1 cellular context compared by ENCODE assay signal in the genomic region with DNA sequence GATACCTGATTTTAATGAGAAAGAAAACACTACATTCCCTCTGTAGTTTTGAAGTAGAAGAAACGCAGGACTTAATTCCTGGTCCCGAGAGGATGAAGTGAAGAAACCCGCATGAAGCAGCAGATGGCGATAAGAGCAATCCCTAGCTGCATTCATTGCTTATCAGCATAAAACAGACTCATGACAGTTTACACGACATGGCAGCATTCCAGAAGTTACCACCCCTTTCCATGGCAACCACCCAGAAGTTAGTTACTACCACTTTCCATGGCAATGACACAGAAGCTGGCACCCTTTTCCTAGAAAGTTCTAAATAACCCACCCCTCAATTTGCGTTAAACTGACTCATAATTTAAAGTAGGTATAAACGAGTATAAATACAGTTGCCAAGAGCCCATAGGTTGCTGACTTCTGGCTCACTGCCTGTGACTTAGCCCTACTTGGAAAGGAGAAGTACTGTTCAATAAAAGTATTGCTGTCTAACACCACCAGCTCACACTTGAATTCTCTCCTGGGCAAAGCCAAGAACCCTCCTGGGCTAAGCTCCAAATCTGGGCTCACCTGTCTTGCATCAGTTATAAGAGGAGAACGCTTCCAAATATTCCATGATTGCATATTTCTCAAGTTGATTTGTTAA.
TF ChIP-seq lines count a peak whose summit lies in the region.

No MANE protein-coding gene starts in this region.

TF ChIP-seq in K562, 482 proteins besides CTCF, POLR2A, EP300 and RAD21 (continued from another document and continues in another):
- TF ChIP-seq, protein P1, sequence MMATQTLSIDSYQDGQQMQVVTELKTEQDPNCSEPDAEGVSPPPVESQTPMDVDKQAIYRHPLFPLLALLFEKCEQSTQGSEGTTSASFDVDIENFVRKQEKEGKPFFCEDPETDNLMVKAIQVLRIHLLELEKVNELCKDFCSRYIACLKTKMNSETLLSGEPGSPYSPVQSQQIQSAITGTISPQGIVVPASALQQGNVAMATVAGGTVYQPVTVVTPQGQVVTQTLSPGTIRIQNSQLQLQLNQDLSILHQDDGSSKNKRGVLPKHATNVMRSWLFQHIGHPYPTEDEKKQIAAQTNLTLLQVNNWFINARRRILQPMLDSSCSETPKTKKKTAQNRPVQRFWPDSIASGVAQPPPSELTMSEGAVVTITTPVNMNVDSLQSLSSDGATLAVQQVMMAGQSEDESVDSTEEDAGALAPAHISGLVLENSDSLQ (IDR thresholded peaks at IDR 0.05) = peak; percentile 43; the same call in 1 of the 2 replicates
- TF ChIP-seq NCOR1 (IDR thresholded peaks at IDR 0.05) = peak; percentile 86
- TF ChIP-seq ATF1 (CRISPR knock-in tag; IDR thresholded peaks at IDR 0.05) = no peak
- peak; percentile 67 for TF ChIP-seq ATF1 (tag; IDR thresholded peaks at IDR 0.05)
- TF ChIP-seq, protein P2, sequence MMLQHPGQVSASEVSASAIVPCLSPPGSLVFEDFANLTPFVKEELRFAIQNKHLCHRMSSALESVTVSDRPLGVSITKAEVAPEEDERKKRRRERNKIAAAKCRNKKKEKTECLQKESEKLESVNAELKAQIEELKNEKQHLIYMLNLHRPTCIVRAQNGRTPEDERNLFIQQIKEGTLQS (IDR thresholded peaks at IDR 0.05) = peak; percentile 21; the same call in 1 of the 2 replicates
- TF ChIP-seq, protein P2 (CRISPR knock-in tag; conservative IDR thresholded peaks at IDR 0.05) = no peak
- peak; percentile 99 for TF ChIP-seq NFIC (IDR thresholded peaks at IDR 0.05)
- TF ChIP-seq MEIS2 (IDR thresholded peaks at IDR 0.05; ENCODE audit: partially characterized antibody) = peak; percentile 70
- peak; percentile 51; the same call in 1 of the 2 replicates for TF ChIP-seq ATF7 (IDR thresholded peaks at IDR 0.05)
- TF ChIP-seq, protein P3, sequence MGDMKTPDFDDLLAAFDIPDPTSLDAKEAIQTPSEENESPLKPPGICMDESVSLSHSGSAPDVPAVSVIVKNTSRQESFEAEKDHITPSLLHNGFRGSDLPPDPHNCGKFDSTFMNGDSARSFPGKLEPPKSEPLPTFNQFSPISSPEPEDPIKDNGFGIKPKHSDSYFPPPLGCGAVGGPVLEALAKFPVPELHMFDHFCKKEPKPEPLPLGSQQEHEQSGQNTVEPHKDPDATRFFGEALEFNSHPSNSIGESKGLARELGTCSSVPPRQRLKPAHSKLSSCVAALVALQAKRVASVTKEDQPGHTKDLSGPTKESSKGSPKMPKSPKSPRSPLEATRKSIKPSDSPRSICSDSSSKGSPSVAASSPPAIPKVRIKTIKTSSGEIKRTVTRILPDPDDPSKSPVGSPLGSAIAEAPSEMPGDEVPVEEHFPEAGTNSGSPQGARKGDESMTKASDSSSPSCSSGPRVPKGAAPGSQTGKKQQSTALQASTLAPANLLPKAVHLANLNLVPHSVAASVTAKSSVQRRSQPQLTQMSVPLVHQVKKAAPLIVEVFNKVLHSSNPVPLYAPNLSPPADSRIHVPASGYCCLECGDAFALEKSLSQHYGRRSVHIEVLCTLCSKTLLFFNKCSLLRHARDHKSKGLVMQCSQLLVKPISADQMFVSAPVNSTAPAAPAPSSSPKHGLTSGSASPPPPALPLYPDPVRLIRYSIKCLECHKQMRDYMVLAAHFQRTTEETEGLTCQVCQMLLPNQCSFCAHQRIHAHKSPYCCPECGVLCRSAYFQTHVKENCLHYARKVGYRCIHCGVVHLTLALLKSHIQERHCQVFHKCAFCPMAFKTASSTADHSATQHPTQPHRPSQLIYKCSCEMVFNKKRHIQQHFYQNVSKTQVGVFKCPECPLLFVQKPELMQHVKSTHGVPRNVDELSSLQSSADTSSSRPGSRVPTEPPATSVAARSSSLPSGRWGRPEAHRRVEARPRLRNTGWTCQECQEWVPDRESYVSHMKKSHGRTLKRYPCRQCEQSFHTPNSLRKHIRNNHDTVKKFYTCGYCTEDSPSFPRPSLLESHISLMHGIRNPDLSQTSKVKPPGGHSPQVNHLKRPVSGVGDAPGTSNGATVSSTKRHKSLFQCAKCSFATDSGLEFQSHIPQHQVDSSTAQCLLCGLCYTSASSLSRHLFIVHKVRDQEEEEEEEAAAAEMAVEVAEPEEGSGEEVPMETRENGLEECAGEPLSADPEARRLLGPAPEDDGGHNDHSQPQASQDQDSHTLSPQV (IDR thresholded peaks at IDR 0.05) = 0 out of 2 replicates have a peak, but pooled peaks have one; percentile 21
- 0 out of 2 replicates have a peak, but pooled peaks have one; percentile 16 for TF ChIP-seq SMAD3 (CRISPR knock-in tag; conservative IDR thresholded peaks at IDR 0.05)
- peak; percentile 73; the same call in 1 of the 2 replicates for TF ChIP-seq ZBED1 (IDR thresholded peaks at IDR 0.05)
- TF ChIP-seq, protein P4, sequence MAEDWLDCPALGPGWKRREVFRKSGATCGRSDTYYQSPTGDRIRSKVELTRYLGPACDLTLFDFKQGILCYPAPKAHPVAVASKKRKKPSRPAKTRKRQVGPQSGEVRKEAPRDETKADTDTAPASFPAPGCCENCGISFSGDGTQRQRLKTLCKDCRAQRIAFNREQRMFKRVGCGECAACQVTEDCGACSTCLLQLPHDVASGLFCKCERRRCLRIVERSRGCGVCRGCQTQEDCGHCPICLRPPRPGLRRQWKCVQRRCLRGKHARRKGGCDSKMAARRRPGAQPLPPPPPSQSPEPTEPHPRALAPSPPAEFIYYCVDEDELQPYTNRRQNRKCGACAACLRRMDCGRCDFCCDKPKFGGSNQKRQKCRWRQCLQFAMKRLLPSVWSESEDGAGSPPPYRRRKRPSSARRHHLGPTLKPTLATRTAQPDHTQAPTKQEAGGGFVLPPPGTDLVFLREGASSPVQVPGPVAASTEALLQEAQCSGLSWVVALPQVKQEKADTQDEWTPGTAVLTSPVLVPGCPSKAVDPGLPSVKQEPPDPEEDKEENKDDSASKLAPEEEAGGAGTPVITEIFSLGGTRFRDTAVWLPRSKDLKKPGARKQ (CRISPR knock-in tag; IDR thresholded peaks at IDR 0.05) = no peak
- TF ChIP-seq RBM25 (IDR thresholded peaks at IDR 0.05; ENCODE audit: low read depth, low read length, severe bottlenecking) = no peak
- peak; percentile 89 for TF ChIP-seq CBFA2T2 (conservative IDR thresholded peaks at IDR 0.05)
- TF ChIP-seq MTA2 (IDR thresholded peaks at IDR 0.05; ENCODE audit: low read depth) = peak; percentile 91
- 0 out of 2 replicates have a peak, but pooled peaks have one; percentile 2 for TF ChIP-seq NFIX (CRISPR knock-in tag; IDR thresholded peaks at IDR 0.05; ENCODE audit: low read depth)
- TF ChIP-seq, protein P5, sequence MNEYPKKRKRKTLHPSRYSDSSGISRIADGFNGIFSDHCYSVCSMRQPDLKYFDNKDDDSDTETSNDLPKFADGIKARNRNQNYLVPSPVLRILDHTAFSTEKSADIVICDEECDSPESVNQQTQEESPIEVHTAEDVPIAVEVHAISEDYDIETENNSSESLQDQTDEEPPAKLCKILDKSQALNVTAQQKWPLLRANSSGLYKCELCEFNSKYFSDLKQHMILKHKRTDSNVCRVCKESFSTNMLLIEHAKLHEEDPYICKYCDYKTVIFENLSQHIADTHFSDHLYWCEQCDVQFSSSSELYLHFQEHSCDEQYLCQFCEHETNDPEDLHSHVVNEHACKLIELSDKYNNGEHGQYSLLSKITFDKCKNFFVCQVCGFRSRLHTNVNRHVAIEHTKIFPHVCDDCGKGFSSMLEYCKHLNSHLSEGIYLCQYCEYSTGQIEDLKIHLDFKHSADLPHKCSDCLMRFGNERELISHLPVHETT (CRISPR knock-in tag; conservative IDR thresholded peaks at IDR 0.05 in 1 of 2, IDR thresholded peaks at IDR 0.05 in 1 of 2) = 0 out of 4 replicates have a peak, but pooled peaks of 1 of the 2 experiments have one; percentile 23
- peak; percentile 89 for TF ChIP-seq RFX1 (IDR thresholded peaks at IDR 0.05)
- peak; percentile 58; the same call in 1 of the 2 replicates for TF ChIP-seq CXXC5 (CRISPR knock-in tag; IDR thresholded peaks at IDR 0.05)
- TF ChIP-seq, protein P6, sequence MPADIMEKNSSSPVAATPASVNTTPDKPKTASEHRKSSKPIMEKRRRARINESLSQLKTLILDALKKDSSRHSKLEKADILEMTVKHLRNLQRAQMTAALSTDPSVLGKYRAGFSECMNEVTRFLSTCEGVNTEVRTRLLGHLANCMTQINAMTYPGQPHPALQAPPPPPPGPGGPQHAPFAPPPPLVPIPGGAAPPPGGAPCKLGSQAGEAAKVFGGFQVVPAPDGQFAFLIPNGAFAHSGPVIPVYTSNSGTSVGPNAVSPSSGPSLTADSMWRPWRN (IDR thresholded peaks at IDR 0.05; ENCODE audit: low read depth) = peak; percentile 30; the same call in 1 of the 2 replicates
- TF ChIP-seq MTA3 (IDR thresholded peaks at IDR 0.05; ENCODE audit: borderline replicate concordance) = peak; percentile 34; the same call in 1 of the 2 replicates
- TF ChIP-seq, protein P7, sequence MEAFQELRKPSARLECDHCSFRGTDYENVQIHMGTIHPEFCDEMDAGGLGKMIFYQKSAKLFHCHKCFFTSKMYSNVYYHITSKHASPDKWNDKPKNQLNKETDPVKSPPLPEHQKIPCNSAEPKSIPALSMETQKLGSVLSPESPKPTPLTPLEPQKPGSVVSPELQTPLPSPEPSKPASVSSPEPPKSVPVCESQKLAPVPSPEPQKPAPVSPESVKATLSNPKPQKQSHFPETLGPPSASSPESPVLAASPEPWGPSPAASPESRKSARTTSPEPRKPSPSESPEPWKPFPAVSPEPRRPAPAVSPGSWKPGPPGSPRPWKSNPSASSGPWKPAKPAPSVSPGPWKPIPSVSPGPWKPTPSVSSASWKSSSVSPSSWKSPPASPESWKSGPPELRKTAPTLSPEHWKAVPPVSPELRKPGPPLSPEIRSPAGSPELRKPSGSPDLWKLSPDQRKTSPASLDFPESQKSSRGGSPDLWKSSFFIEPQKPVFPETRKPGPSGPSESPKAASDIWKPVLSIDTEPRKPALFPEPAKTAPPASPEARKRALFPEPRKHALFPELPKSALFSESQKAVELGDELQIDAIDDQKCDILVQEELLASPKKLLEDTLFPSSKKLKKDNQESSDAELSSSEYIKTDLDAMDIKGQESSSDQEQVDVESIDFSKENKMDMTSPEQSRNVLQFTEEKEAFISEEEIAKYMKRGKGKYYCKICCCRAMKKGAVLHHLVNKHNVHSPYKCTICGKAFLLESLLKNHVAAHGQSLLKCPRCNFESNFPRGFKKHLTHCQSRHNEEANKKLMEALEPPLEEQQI (IDR thresholded peaks at IDR 0.05) = peak; percentile 62; the same call in 1 of the 2 replicates
- TF ChIP-seq POLR2AphosphoS5 (IDR thresholded peaks at IDR 0.05; ENCODE audit: control insufficient read depth, insufficient read depth, low read depth, low read length) = peak; percentile 89
- TF ChIP-seq ZNF24 (IDR thresholded peaks at IDR 0.05) = peak; percentile 59; the same call in 1 of the 2 replicates
- TF ChIP-seq ZNF316 (IDR thresholded peaks at IDR 0.05) = peak; percentile 77
- TF ChIP-seq C11orf30 (IDR thresholded peaks at IDR 0.05; ENCODE audit: low read depth) = peak; percentile 63
- no peak for TF ChIP-seq ZNF174 (CRISPR knock-in tag; IDR thresholded peaks at IDR 0.05)
- TF ChIP-seq, protein P8, sequence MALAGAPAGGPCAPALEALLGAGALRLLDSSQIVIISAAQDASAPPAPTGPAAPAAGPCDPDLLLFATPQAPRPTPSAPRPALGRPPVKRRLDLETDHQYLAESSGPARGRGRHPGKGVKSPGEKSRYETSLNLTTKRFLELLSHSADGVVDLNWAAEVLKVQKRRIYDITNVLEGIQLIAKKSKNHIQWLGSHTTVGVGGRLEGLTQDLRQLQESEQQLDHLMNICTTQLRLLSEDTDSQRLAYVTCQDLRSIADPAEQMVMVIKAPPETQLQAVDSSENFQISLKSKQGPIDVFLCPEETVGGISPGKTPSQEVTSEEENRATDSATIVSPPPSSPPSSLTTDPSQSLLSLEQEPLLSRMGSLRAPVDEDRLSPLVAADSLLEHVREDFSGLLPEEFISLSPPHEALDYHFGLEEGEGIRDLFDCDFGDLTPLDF (CRISPR knock-in tag; IDR thresholded peaks at IDR 0.05) = no peak
- no peak for TF ChIP-seq ZNF436 (CRISPR knock-in tag; IDR thresholded peaks at IDR 0.05)
- peak; percentile 37 for TF ChIP-seq NEUROD1 (IDR thresholded peaks at IDR 0.05; ENCODE audit: borderline replicate concordance, low read depth, low read length, partially characterized antibody)
- TF ChIP-seq, protein P9, sequence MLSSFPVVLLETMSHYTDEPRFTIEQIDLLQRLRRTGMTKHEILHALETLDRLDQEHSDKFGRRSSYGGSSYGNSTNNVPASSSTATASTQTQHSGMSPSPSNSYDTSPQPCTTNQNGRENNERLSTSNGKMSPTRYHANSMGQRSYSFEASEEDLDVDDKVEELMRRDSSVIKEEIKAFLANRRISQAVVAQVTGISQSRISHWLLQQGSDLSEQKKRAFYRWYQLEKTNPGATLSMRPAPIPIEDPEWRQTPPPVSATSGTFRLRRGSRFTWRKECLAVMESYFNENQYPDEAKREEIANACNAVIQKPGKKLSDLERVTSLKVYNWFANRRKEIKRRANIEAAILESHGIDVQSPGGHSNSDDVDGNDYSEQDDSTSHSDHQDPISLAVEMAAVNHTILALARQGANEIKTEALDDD (IDR thresholded peaks at IDR 0.05) = peak; percentile 63
- TF ChIP-seq, protein P10, sequence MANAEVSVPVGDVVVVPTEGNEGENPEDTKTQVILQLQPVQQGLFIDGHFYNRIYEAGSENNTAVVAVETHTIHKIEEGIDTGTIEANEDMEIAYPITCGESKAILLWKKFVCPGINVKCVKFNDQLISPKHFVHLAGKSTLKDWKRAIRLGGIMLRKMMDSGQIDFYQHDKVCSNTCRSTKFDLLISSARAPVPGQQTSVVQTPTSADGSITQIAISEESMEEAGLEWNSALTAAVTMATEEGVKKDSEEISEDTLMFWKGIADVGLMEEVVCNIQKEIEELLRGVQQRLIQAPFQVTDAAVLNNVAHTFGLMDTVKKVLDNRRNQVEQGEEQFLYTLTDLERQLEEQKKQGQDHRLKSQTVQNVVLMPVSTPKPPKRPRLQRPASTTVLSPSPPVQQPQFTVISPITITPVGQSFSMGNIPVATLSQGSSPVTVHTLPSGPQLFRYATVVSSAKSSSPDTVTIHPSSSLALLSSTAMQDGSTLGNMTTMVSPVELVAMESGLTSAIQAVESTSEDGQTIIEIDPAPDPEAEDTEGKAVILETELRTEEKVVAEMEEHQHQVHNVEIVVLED (CRISPR knock-in tag; IDR thresholded peaks at IDR 0.05) = no peak
- TF ChIP-seq TRIM24 (IDR thresholded peaks at IDR 0.05) = peak; percentile 58 to 75; a peak in 3 of 4 replicates
- TF ChIP-seq, protein P11, sequence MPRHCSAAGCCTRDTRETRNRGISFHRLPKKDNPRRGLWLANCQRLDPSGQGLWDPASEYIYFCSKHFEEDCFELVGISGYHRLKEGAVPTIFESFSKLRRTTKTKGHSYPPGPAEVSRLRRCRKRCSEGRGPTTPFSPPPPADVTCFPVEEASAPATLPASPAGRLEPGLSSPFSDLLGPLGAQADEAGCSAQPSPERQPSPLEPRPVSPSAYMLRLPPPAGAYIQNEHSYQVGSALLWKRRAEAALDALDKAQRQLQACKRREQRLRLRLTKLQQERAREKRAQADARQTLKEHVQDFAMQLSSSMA (CRISPR knock-in tag; IDR thresholded peaks at IDR 0.05) = no peak
- TF ChIP-seq RNF2 (IDR thresholded peaks at IDR 0.05) = peak; percentile 62; the same call in 1 of the 2 replicates
